Comparison of ENCODE assay signal across 9 cellular contexts in genomic region chr2:9191044-9191481, GRCh38. TPM values are rescaled to one million over a fixed set of nuclear protein-coding genes. Genes with fewer than 3 reads are reported as not detected.
A peak's percentile ranks its signal among the peaks of the same experiment; 100 is the strongest.
DNase-seq lines count a peak whose midpoint lies in the region; ATAC-seq, FAIRE-seq and TF ChIP-seq lines count a peak whose summit lies in the region.
"Had no signal": no experiment of that assay in that cellular context is flagged by ENCODE, and none has a peak within 500 bp of the region (broad histone marks: within the 10 kb centered on the region; RNA-seq: fewer than 3 reads in every experiment).

No MANE protein-coding gene starts in this region.

- H3K9me3 Mint-ChIP-seq in activated naive CD8-positive, alpha-beta T cell treated with anti-CD3 and anti-CD28 coated beads, Interleukin-2, amount 50 U/mL, for 24 hours: no peaks in the 10 kb centered on the region

- H3K9ac ChIP-seq in K562 (ENCODE audit: insufficient read depth in 1 of 2, low read depth in 2 of 2, low read length in 2 of 2): no peak overlapping the region

- no peak for TF ChIP-seq POLR2A in K562 (conservative IDR thresholded peaks at IDR 0.05)

- FAIRE-seq in K562 (lab: Jason Lieb, UNC): no peak

- H3K36me3 ChIP-seq in H7 (replicated peaks; ENCODE audit: control insufficient read depth, insufficient read depth, low read length): no peaks in the 10 kb centered on the region
- H3K36me3 ChIP-seq in K562 (ENCODE audit: control insufficient read depth, insufficient read depth, low read length): no peaks in the 10 kb centered on the region
- H3K36me3 ChIP-seq: HAP-1 had no signal

- no peak for TF ChIP-seq EP300 in K562 (IDR thresholded peaks at IDR 0.05; ENCODE audit: low read length)

- no peak overlapping the region for H3K27ac Mint-ChIP-seq in activated naive CD8-positive, alpha-beta T cell treated with anti-CD3 and anti-CD28 coated beads, Interleukin-2, amount 50 U/mL, for 24 hours

- H3K4me3 Mint-ChIP-seq in activated naive CD8-positive, alpha-beta T cell treated with anti-CD3 and anti-CD28 coated beads, Interleukin-2, amount 50 U/mL, for 24 hours: no peak overlapping the region

- H3K4me1 ChIP-seq in K562 (replicated peaks in 1 of 2; ENCODE audit: control insufficient read depth in 2 of 2, insufficient read depth in 2 of 2, low read length in 2 of 2): peaks cover 0 to 4% of the 10 kb centered on the region in 2 experiments; a peak in 4 of 5 replicates
- H3K4me1 ChIP-seq: HAP-1 had no signal

- H3K4me3 ChIP-seq in H7 (ENCODE audit: insufficient read depth, low read depth, low read length): no peak overlapping the region
- H3K4me3 ChIP-seq in K562: no peak overlapping the region
- H3K4me3 ChIP-seq: HAP-1 had no signal

- H3K27me3 ChIP-seq in H7 (ENCODE audit: control insufficient read depth, insufficient read depth, low read length) (no peaks in the 10 kb centered on the region), K562 (ENCODE audit: control insufficient read depth in 2 of 2, insufficient read depth in 2 of 2, low read length in 2 of 2) (peaks cover 9 to 19% of the 10 kb centered on the region in 2 experiments; a peak in 4 of 5 replicates)

- no peaks in the 10 kb centered on the region for H3K9me1 ChIP-seq in K562 (ENCODE audit: control insufficient read depth, insufficient read depth, low read length)

- CTCF ChIA-PET in K562 (lab: Yijun Ruan, JAX; ENCODE audit: low intra/inter-chr PET ratio): no interaction called here

- peaks cover 6% of the 10 kb centered on the region for H3K27me3 Mint-ChIP-seq in activated naive CD8-positive, alpha-beta T cell treated with anti-CD3 and anti-CD28 coated beads, Interleukin-2, amount 50 U/mL, for 24 hours

- no peak for TF ChIP-seq CTCF in K562 (IDR thresholded peaks at IDR 0.05 in 2 of 3, conservative IDR thresholded peaks at IDR 0.05 in 1 of 3; ENCODE audit: insufficient read depth in 2 of 3, low read depth in 1 of 3, low read length in 3 of 3)

- no peak overlapping the region for H2AFZ ChIP-seq in K562 (ENCODE audit: low read depth, low read length)

- DNase-seq in H7 (peak; percentile 75), K562 (ENCODE audit: extremely low read depth in 1 of 4, low spot score in 3 of 4) (no peak), inferior parietal cortex (ENCODE audit: extremely low spot score) (peak; percentile 20), smooth muscle cell of the brain vasculature (ENCODE audit: low read depth, low spot score) (peak; percentile 59), NCI-H345 treated with DMSO at 0.1 percent for 48 hours (lab: John Stamatoyannopoulos, UW; ENCODE audit: unreplicated experiment) (no peak), OCI-M2 (lab: John Stamatoyannopoulos, UW; ENCODE audit: unreplicated experiment) (no peak)
- no peak for DNase-seq in activated naive CD8-positive, alpha-beta T cell treated with anti-CD3 and anti-CD28 coated beads, Interleukin-2, amount 50 U/mL, for 24 hours

- in situ Hi-C loops in K562 (cut with MboI): no loop called here

- ATAC-seq in K562 (no peak; the same call in 1 of the 3 replicates), HG03139 (IDR thresholded peaks at IDR 0.05; ENCODE audit: unreplicated experiment) (no peak)
- ATAC-seq in activated naive CD8-positive, alpha-beta T cell treated with anti-CD3 and anti-CD28 coated beads, Interleukin-2, amount 50 U/mL, for 24 hours: no peak

- H3K4me2 ChIP-seq in K562 (ENCODE audit: insufficient read depth, low read length): no peak overlapping the region

- TF ChIP-seq RAD21 in K562 (CRISPR knock-in tag; conservative IDR thresholded peaks at IDR 0.05 in 1 of 2, IDR thresholded peaks at IDR 0.05 in 1 of 2): no peak

- H3K36me3 Mint-ChIP-seq in activated naive CD8-positive, alpha-beta T cell treated with anti-CD3 and anti-CD28 coated beads, Interleukin-2, amount 50 U/mL, for 24 hours (ENCODE audit: low read depth): no peaks in the 10 kb centered on the region

- H3K4me1 Mint-ChIP-seq in activated naive CD8-positive, alpha-beta T cell treated with anti-CD3 and anti-CD28 coated beads, Interleukin-2, amount 50 U/mL, for 24 hours: no peaks in the 10 kb centered on the region

- POLR2A ChIA-PET in K562 (lab: Yijun Ruan, JAX): interaction anchor here (0.7 to 1.1 kb wide), 2 partner anchors 16 to 209 kb away, joined by 3 to 4 read pairs; partner anchors contain the start of gene ASAP2

- no peak overlapping the region for H3K27ac ChIP-seq in K562 (ENCODE audit: extremely low read depth, low read depth, low read length)

- H4K20me1 ChIP-seq in K562 (replicated peaks; ENCODE audit: control insufficient read depth, insufficient read depth, low read length): no peaks in the 10 kb centered on the region

- intact Hi-C loops in K562 (cut with micrococcal nuclease): no loop called here

- H3K9me3 ChIP-seq in K562 (replicated peaks; ENCODE audit: control insufficient read depth, insufficient read depth, low read depth, low read length): no peaks in the 10 kb centered on the region
- H3K9me3 ChIP-seq: HAP-1 had no signal

- BruUV-seq in K562 (replicated peaks; lab: Mats Ljungman, UMichigan): no TSS peak

- WGBS in K562 (ENCODE audit: insufficient coverage, low coverage, missing lambda C conversion rate): 15% methylated on average over 9 of the region's 9 CpGs

- no peaks in the 10 kb centered on the region for H3K79me2 ChIP-seq in K562 (ENCODE audit: control insufficient read depth, insufficient read depth, low read length)

TF ChIP-seq in K562, 482 proteins besides CTCF, POLR2A, EP300 and RAD21:
- TF ChIP-seq TRIM25 (IDR thresholded peaks at IDR 0.05; ENCODE audit: borderline replicate concordance) (peak; percentile 93), MAX (CRISPR knock-in tag; IDR thresholded peaks at IDR 0.05) (0 out of 2 replicates have a peak, but pooled peaks have one; percentile 13)
- TF ChIP-seq, protein P1, sequence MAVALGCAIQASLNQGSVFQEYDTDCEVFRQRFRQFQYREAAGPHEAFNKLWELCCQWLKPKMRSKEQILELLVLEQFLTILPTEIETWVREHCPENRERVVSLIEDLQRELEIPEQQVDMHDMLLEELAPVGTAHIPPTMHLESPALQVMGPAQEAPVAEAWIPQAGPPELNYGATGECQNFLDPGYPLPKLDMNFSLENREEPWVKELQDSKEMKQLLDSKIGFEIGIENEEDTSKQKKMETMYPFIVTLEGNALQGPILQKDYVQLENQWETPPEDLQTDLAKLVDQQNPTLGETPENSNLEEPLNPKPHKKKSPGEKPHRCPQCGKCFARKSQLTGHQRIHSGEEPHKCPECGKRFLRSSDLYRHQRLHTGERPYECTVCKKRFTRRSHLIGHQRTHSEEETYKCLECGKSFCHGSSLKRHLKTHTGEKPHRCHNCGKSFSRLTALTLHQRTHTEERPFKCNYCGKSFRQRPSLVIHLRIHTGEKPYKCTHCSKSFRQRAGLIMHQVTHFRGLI (CRISPR knock-in tag; IDR thresholded peaks at IDR 0.05): peak; percentile 89; the same call in 1 of the 2 replicates
- TF ChIP-seq, protein P2, sequence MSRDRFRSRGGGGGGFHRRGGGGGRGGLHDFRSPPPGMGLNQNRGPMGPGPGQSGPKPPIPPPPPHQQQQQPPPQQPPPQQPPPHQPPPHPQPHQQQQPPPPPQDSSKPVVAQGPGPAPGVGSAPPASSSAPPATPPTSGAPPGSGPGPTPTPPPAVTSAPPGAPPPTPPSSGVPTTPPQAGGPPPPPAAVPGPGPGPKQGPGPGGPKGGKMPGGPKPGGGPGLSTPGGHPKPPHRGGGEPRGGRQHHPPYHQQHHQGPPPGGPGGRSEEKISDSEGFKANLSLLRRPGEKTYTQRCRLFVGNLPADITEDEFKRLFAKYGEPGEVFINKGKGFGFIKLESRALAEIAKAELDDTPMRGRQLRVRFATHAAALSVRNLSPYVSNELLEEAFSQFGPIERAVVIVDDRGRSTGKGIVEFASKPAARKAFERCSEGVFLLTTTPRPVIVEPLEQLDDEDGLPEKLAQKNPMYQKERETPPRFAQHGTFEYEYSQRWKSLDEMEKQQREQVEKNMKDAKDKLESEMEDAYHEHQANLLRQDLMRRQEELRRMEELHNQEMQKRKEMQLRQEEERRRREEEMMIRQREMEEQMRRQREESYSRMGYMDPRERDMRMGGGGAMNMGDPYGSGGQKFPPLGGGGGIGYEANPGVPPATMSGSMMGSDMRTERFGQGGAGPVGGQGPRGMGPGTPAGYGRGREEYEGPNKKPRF (IDR thresholded peaks at IDR 0.05; ENCODE audit: low read depth, low read length): no peak

RNA-seq across cellular contexts. Expression of gene ASAP2, which starts 15.5 kb away (rescaled TPM):
- 5.2 TPM in 2 replicates for total RNA-seq in H7 (2014; rRNA removed; shearing (Covaris generic))
- 10.7 and 26.2 TPM in 2 replicates for total RNA-seq in K562 (2011; cell fraction: chromatin; rRNA removed; ENCODE audit: low replicate concordance)
- total RNA-seq in K562 (2011; cell fraction: nucleolus; rRNA removed): 4.8 and 8.2 TPM in 2 replicates
- 11.8 and 12.5 TPM in 2 replicates for total RNA-seq in K562 (2011; cell fraction: nucleoplasm; rRNA removed)
- total RNA-seq in K562 (2014; rRNA removed) (2.1 and 2.3 TPM in 2 replicates), K562 (2014; rRNA removed; fragmentation: Illumina TruSeq; extraction: Trizol) (3.0 and 3.1 TPM in 2 replicates), K562 (2015; rRNA removed; fragmentation: Illumina TruSeq; extraction: Trizol) (2.3 and 3.2 TPM in 2 replicates), K562 (2021) (4.3 and 5.5 TPM in 2 replicates)
- polyA plus RNA-seq in K562 (2011; rRNA removed) (3.1 and 8.7 TPM in 2 replicates), K562 (2014; fragmentation: Illumina TruSeq; extraction: Trizol) (2.4 and 3.2 TPM in 2 replicates), K562 (2014; fragmentation: Nextera tagmentation; extraction: Ambion mirVana) (under 1 TPM; 0.06 to 0.07 TPM), K562 (2014; rRNA removed) (2.2 and 3.3 TPM in 2 replicates)
- polyA plus RNA-seq in K562 (2011; cell fraction: cytosol; rRNA removed): 1.3 and 5.1 TPM in 2 replicates
- polyA plus RNA-seq in K562 (2011; cell fraction: nucleus; rRNA removed): 5.7 and 20.6 TPM in 2 replicates
- 2.3 and 2.7 TPM in 2 replicates for polyA plus RNA-seq in K562 (2012)
- polyA minus RNA-seq in K562 (2011; rRNA and poly(A)+ RNA removed): 7.4 and 13.7 TPM in 2 replicates
- 2.7 and 4.9 TPM in 2 replicates for polyA minus RNA-seq in K562 (2011; cell fraction: cytosol; rRNA and poly(A)+ RNA removed)
- polyA minus RNA-seq in K562 (2011; cell fraction: nucleus; rRNA and poly(A)+ RNA removed): 3.9 and 19.9 TPM in 2 replicates

Comparison
In these comparisons a context has a peak if more than half of its experiments do, and no peak if none do; other contexts are left out.
1. DNase-seq: peak in H7 (single experiment), inferior parietal cortex (single experiment) and smooth muscle cell of the brain vasculature (single experiment); none in K562 (0 of 4), NCI-H345 treated with DMSO at 0.1 percent for 48 hours (single experiment), activated naive CD8-positive, alpha-beta T cell treated with anti-CD3 and anti-CD28 coated beads, Interleukin-2, amount 50 U/mL, for 24 hours (single experiment) and OCI-M2 (single experiment).